9 cellular contexts compared by ENCODE assay signal in genomic region chr1:117615474-117615873, GRCh38. TPM values are rescaled to one million over a fixed set of nuclear protein-coding genes. Genes with fewer than 3 reads are reported as not detected.
DNase-seq lines count a peak whose midpoint lies in the region; ATAC-seq and FAIRE-seq lines count a peak whose summit lies in the region.
"Had no signal": no experiment of that assay in that cellular context is flagged by ENCODE, and none has a peak within 500 bp of the region (broad histone marks: within the 10 kb centered on the region; RNA-seq: fewer than 3 reads in every experiment).

No MANE protein-coding gene starts in this region.

- 71% methylated on average over 3 of the region's 3 CpGs for WGBS in right cardiac atrium

- POLR2A ChIA-PET in activated CD4-positive, alpha-beta memory T cell treated with anti-CD3 and anti-CD28 coated beads, Interleukin-2, amount 10 ng/mL, durations not matched to agents 7 days and 5 days (lab: Charles Lee) = interaction anchor here (3.6 to 20.6 kb wide), 2 partner anchors 9 to 41 kb away, joined by 25 to 512 read pairs; partner anchors contain the start of gene TENT5C
- POLR2A ChIA-PET in naive thymus-derived CD4-positive, alpha-beta T cell (lab: Charles Lee) = no interaction called here

- H3K9me3 ChIP-seq in naive thymus-derived CD4-positive, alpha-beta T cell (ENCODE audit: control insufficient read depth in 2 of 3, low read length in 3 of 3) = no peaks in the 10 kb centered on the region
- H3K9me3 ChIP-seq in right cardiac atrium (ENCODE audit: control insufficient read depth, low read length) = no peaks in the 10 kb centered on the region

- no peaks in the 10 kb centered on the region for H3K27me3 ChIP-seq in naive thymus-derived CD4-positive, alpha-beta T cell (ENCODE audit: control insufficient read depth in 2 of 2, insufficient read depth in 2 of 2, low read length in 2 of 2)
- no peaks in the 10 kb centered on the region for H3K27me3 ChIP-seq in right cardiac atrium (ENCODE audit: control insufficient read depth, insufficient read depth)

- peaks cover 8 to 70% of the 10 kb centered on the region in 2 donors for H3K4me1 ChIP-seq in naive thymus-derived CD4-positive, alpha-beta T cell (ENCODE audit: control insufficient read depth in 2 of 2, insufficient read depth in 2 of 2, low read length in 2 of 2)
- H3K4me1 ChIP-seq in right cardiac atrium (ENCODE audit: control insufficient read depth, insufficient read depth, low read length) = peaks cover 22% of the 10 kb centered on the region

- ATAC-seq in GM18873 (IDR thresholded peaks at IDR 0.05; ENCODE audit: low FRiP score, unreplicated experiment) (peak; percentile 66), HG03521 (IDR thresholded peaks at IDR 0.05; ENCODE audit: unreplicated experiment) (peak; percentile 47), HG03342 (IDR thresholded peaks at IDR 0.05; ENCODE audit: unreplicated experiment) (no peak), right cardiac atrium (no peak)
- peak; percentile 79 for ATAC-seq in naive thymus-derived CD4-positive, alpha-beta T cell

- peaks cover 82% of the 10 kb centered on the region for H3K36me3 Mint-ChIP-seq in activated CD4-positive, alpha-beta memory T cell treated with anti-CD3 and anti-CD28 coated beads, Interleukin-2, amount 10 ng/mL, durations not matched to agents 7 days and 5 days (ENCODE audit: low read depth)
- peaks cover 3 to 28% (median 9%) of the 10 kb centered on the region in 5 donors for H3K36me3 Mint-ChIP-seq in naive thymus-derived CD4-positive, alpha-beta T cell

- H3K27ac ChIP-seq in naive thymus-derived CD4-positive, alpha-beta T cell (ENCODE audit: low read depth, low read length) = no peak overlapping the region
- no peak overlapping the region for H3K27ac ChIP-seq in right cardiac atrium (ENCODE audit: low read length)

- H3K4me1 Mint-ChIP-seq in activated CD4-positive, alpha-beta memory T cell treated with anti-CD3 and anti-CD28 coated beads, Interleukin-2, amount 10 ng/mL, durations not matched to agents 7 days and 5 days = peaks cover 93% of the 10 kb centered on the region
- peaks cover 31 to 68% (median 46%) of the 10 kb centered on the region in 7 donors for H3K4me1 Mint-ChIP-seq in naive thymus-derived CD4-positive, alpha-beta T cell

- CTCF ChIA-PET in activated CD4-positive, alpha-beta memory T cell treated with anti-CD3 and anti-CD28 coated beads, Interleukin-2, amount 10 ng/mL, durations not matched to agents 7 days and 5 days (lab: Charles Lee) = interaction anchor here (2.8 kb wide), 1 partner anchor 40 kb away, joined by 6 read pairs; no protein-coding TSS in a partner anchor
- CTCF ChIA-PET in naive thymus-derived CD4-positive, alpha-beta T cell (lab: Charles Lee) = no interaction called here

- H3K9me3 Mint-ChIP-seq in activated CD4-positive, alpha-beta memory T cell treated with anti-CD3 and anti-CD28 coated beads, Interleukin-2, amount 10 ng/mL, durations not matched to agents 7 days and 5 days = no peaks in the 10 kb centered on the region
- no peaks in the 10 kb centered on the region for H3K9me3 Mint-ChIP-seq in naive thymus-derived CD4-positive, alpha-beta T cell

- DNase-seq in activated CD4-positive, alpha-beta memory T cell treated with anti-CD3 and anti-CD28 coated beads, Interleukin-2, amount 10 ng/mL, durations not matched to agents 7 days and 5 days = peak; percentile 28
- DNase-seq in naive thymus-derived CD4-positive, alpha-beta T cell = peak in 4 of 9 donors; percentile 11 to 20 (median 16)
- DNase-seq in NCI-H2196 (lab: John Stamatoyannopoulos, UW; ENCODE audit: unreplicated experiment) (no peak), right cardiac atrium (no peak), GM19239 (ENCODE audit: insufficient read length, low spot score) (no peak)
- DNase-seq: erythroblast had no signal

- no peak overlapping the region for H3K4me3 Mint-ChIP-seq in activated CD4-positive, alpha-beta memory T cell treated with anti-CD3 and anti-CD28 coated beads, Interleukin-2, amount 10 ng/mL, durations not matched to agents 7 days and 5 days
- peak overlapping the region in 2 of 10 donors; percentile 6 to 26 for H3K4me3 Mint-ChIP-seq in naive thymus-derived CD4-positive, alpha-beta T cell

- intact Hi-C loops in naive thymus-derived CD4-positive, alpha-beta T cell (cut with micrococcal nuclease) = loop anchor here in 1 of 2 donors (1.0 kb wide), 1 partner anchor 9 kb away; the partner anchor contains the start of gene TENT5C
- intact Hi-C loops in right cardiac atrium (cut with DNase I) = loop anchor here in 2 of 4 donors (10.0 kb wide), 2 partner anchors 59 to 139 kb away; no protein-coding TSS in a partner anchor

- H3K4me3 ChIP-seq in naive thymus-derived CD4-positive, alpha-beta T cell (ENCODE audit: low read length) = no peak overlapping the region
- no peak overlapping the region for H3K4me3 ChIP-seq in right cardiac atrium (ENCODE audit: low read length)

- H3K27me3 Mint-ChIP-seq in activated CD4-positive, alpha-beta memory T cell treated with anti-CD3 and anti-CD28 coated beads, Interleukin-2, amount 10 ng/mL, durations not matched to agents 7 days and 5 days = no peaks in the 10 kb centered on the region
- peaks cover 0 to 10% (median 0%) of the 10 kb centered on the region in 5 donors for H3K27me3 Mint-ChIP-seq in naive thymus-derived CD4-positive, alpha-beta T cell

- H3K36me3 ChIP-seq in naive thymus-derived CD4-positive, alpha-beta T cell (ENCODE audit: control insufficient read depth in 2 of 3, insufficient read depth in 3 of 3, low read length in 3 of 3) = no peaks in the 10 kb centered on the region

- H3K27ac Mint-ChIP-seq in activated CD4-positive, alpha-beta memory T cell treated with anti-CD3 and anti-CD28 coated beads, Interleukin-2, amount 10 ng/mL, durations not matched to agents 7 days and 5 days = no peak overlapping the region
- H3K27ac Mint-ChIP-seq in naive thymus-derived CD4-positive, alpha-beta T cell = peak overlapping the region in 1 of 9 donors; percentile 27

- no peak for FAIRE-seq in GM19239 (lab: Jason Lieb, UNC)

RNA-seq across cellular contexts. Expression of gene TENT5C, which starts 9.6 kb away (rescaled TPM):
- total RNA-seq in activated CD4-positive, alpha-beta memory T cell treated with anti-CD3 and anti-CD28 coated beads, Interleukin-2, amount 10 ng/mL, durations not matched to agents 7 days and 5 days = 10 to 100 TPM; 64.5 to 66.1 TPM
- 10 to 100 TPM in 3 of 5 experiments, 1 to 10 TPM in 2; 3.7 to 47.0 (median 12.9) TPM for total RNA-seq in naive thymus-derived CD4-positive, alpha-beta T cell
- 1 to 10 TPM in 1 of 2 donors, under 1 TPM in 1; 0.91 to 1.6 TPM for polyA plus RNA-seq in naive thymus-derived CD4-positive, alpha-beta T cell
- 10 to 100 TPM; 20.4 to 33.1 (median 31.7) TPM for total RNA-seq in right cardiac atrium
- 9.5 TPM for polyA plus RNA-seq in right cardiac atrium

Comparison
In these comparisons a context has a peak if more than half of its experiments do, and no peak if none do; other contexts are left out.
1. ATAC-seq: peak in GM18873 (single experiment), HG03521 (single experiment) and naive thymus-derived CD4-positive, alpha-beta T cell (single experiment); none in HG03342 (single experiment) and right cardiac atrium (0 of 2).